ENCODE assay signal across 1 cellular context in the genomic region with DNA sequence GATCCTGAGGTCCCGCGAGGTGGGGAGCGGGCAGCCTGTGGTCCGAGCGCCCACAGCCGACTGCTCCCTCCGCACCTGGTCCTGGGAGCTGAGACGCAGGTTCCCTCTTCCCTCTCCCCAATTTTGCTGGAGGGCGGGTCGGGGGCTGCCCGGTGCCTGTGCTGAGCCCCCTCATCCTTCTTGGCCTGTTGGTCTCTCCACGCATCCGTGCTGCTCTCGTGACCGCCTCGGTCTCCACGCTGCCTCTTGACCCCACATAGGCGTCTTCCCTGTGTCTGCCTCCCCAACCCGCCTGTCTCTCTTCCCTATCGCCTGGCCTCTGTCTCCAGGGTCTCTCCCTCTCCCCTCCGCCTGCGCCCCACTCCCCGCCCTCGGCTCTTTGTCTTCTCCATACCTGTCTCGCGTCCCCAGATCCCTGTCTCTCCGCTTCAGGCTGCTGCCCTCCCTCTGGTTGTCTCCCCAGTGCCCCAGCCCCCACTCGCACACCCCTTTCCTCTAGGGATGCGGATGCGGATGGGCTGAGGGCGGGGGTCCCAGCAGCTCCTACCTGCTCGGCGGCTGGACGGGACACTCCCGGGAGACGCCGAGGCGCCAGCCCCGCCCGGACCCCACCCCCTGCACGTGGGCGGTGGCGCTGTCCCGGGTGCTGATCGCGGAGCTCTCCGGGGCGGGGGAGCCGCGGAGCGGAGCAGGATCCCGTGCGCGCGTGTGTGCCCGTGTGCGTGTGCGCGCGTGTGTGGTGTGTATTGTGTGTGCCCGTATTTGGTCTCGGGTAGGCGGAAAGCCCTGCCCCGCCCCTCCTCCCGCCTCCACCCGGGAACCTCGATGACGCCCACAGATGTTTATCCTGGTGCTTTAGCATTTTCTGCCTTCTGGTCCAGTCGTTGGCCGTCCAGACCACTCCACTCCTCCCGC.
A peak's percentile ranks its signal among the peaks of the same experiment; 100 is the strongest.
TF ChIP-seq lines count a peak whose summit lies in the region.

TSS of gene SYT5 (minus strand) at position 720 of the 915 bp plus-strand sequence. CDS start 1,248 bp downstream, outside the sequence.

TF ChIP-seq in GM12878, 131 proteins besides CTCF, POLR2A, EP300 and RAD21 (continued from another document):
- TF ChIP-seq IKZF1 (conservative IDR thresholded peaks at IDR 0.05), result 0 out of 2 replicates have a peak, but pooled peaks have one; percentile 2
- peak; percentile 45; the same call in 1 of the 2 replicates for TF ChIP-seq SIN3A (IDR thresholded peaks at IDR 0.05; ENCODE audit: low read depth, low read length)
- TF ChIP-seq RCOR1 (conservative IDR thresholded peaks at IDR 0.05; ENCODE audit: low read depth, low read length), result no peak
- no peak for TF ChIP-seq BCL11A (IDR thresholded peaks at IDR 0.05; ENCODE audit: low read depth, low read length)
- 0 out of 2 replicates have a peak, but pooled peaks have one; percentile 56 for TF ChIP-seq SMARCA5 (IDR thresholded peaks at IDR 0.05)
- peak; percentile 98 for TF ChIP-seq REST (IDR thresholded peaks at IDR 0.05; ENCODE audit: low read depth, low read length)
- TF ChIP-seq YY1 (IDR thresholded peaks at IDR 0.05; ENCODE audit: low read depth, low read length), result 0 out of 2 replicates have a peak, but pooled peaks have one; percentile 15
- TF ChIP-seq MXI1 (IDR thresholded peaks at IDR 0.05; ENCODE audit: low read depth, low read length), result peak; percentile 64; the same call in 1 of the 2 replicates
- TF ChIP-seq BRCA1 (IDR thresholded peaks at IDR 0.05; ENCODE audit: low read depth, low read length), result no peak
- TF ChIP-seq MEF2B (IDR thresholded peaks at IDR 0.05; ENCODE audit: partially characterized antibody, poor library complexity, severe bottlenecking), result peak; percentile 13
- peak; percentile 82 to 90; a peak in 3 of 4 replicates for TF ChIP-seq BHLHE40 (IDR thresholded peaks at IDR 0.05; ENCODE audit: borderline replicate concordance in 1 of 2, low read depth in 2 of 2, low read length in 1 of 2)
- no peak for TF ChIP-seq IKZF2 (IDR thresholded peaks at IDR 0.05)
- TF ChIP-seq STAT3 (IDR thresholded peaks at IDR 0.05; ENCODE audit: low read depth, low read length), result no peak
- TF ChIP-seq, protein P1, sequence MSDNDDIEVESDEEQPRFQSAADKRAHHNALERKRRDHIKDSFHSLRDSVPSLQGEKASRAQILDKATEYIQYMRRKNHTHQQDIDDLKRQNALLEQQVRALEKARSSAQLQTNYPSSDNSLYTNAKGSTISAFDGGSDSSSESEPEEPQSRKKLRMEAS (IDR thresholded peaks at IDR 0.05; ENCODE audit: low read depth, low read length), result peak; percentile 71
- TF ChIP-seq EGR1 (IDR thresholded peaks at IDR 0.05; ENCODE audit: borderline replicate concordance in 1 of 2, low read depth in 2 of 2, low read length in 2 of 2), result peak; percentile 56 to 98
